Comparison of ENCODE assay signal across 9 cellular contexts in genomic region chr2:207676827-207677354, GRCh38. TPM values are rescaled to one million over a fixed set of nuclear protein-coding genes. Genes with fewer than 3 reads are reported as not detected.
A peak's percentile ranks its signal among the peaks of the same experiment; 100 is the strongest.
DNase-seq lines count a peak whose midpoint lies in the region; ATAC-seq and TF ChIP-seq lines count a peak whose summit lies in the region.
"Had no signal": no experiment of that assay in that cellular context is flagged by ENCODE, and none has a peak within 500 bp of the region (broad histone marks: within the 10 kb centered on the region; RNA-seq: fewer than 3 reads in every experiment).

No MANE protein-coding gene starts in this region.

- in situ Hi-C loops in gastrocnemius medialis (cut with MboI; ENCODE audit: low sequenced_read_pairs in 4 of 4), result no loop called here

- no peaks in the 10 kb centered on the region for H3K36me3 ChIP-seq in gastrocnemius medialis

- no peak overlapping the region for H3K4me3 ChIP-seq in epithelial cell of proximal tubule (ENCODE audit: low read depth, low read length)
- H3K4me3 ChIP-seq in gastrocnemius medialis, result no peak overlapping the region

- no peak for TF ChIP-seq POLR2A in gastrocnemius medialis (IDR thresholded peaks at IDR 0.05)

- H3K27ac ChIP-seq in gastrocnemius medialis, result peak overlapping the region in 2 of 4 donors; percentile 28 to 37

- H3K27me3 ChIP-seq in gastrocnemius medialis, result peaks cover 0 to 6% (median 0%) of the 10 kb centered on the region in 3 donors

- no peaks in the 10 kb centered on the region for H3K4me1 ChIP-seq in gastrocnemius medialis

- DNase-seq in MV-4-11 (lab: John Stamatoyannopoulos, UW), result peak; percentile 36
- DNase-seq in epithelial cell of proximal tubule (ENCODE audit: low read depth), result peak; percentile 76
- no peak for DNase-seq in gastrocnemius medialis
- no peak for DNase-seq in effector CD8-positive, alpha-beta T cell (lab: John Stamatoyannopoulos, UW)
- DNase-seq in DMS53 treated with DMSO at 0.1 percent for 48 hours (lab: John Stamatoyannopoulos, UW; ENCODE audit: unreplicated experiment), result no peak
- no peak for DNase-seq in 8988T
- DNase-seq: NCI-H2227 treated with DMSO at 0.1 percent for 48 hours had no signal

- no peak for TF ChIP-seq CTCF in epithelial cell of proximal tubule (conservative IDR thresholded peaks at IDR 0.05; ENCODE audit: low read depth, low read length)
- no peak for TF ChIP-seq CTCF in gastrocnemius medialis (IDR thresholded peaks at IDR 0.05 in 4 of 5, conservative IDR thresholded peaks at IDR 0.05 in 1 of 5)

- H3K9me3 ChIP-seq in gastrocnemius medialis, result no peaks in the 10 kb centered on the region

- intact Hi-C loops in gastrocnemius medialis (cut with DNase I; ENCODE audit: low total_unique reads), result no loop called here

- ATAC-seq in GM18861 (IDR thresholded peaks at IDR 0.05; ENCODE audit: unreplicated experiment) (peak; percentile 74), gastrocnemius medialis (peak; percentile 33 to 39), GM19467 (IDR thresholded peaks at IDR 0.05; ENCODE audit: unreplicated experiment) (no peak)

RNA-seq across cellular contexts. Expression of gene CCNYL1, which starts 34.5 kb away (rescaled TPM):
- total RNA-seq in epithelial cell of proximal tubule (9.3 and 20.5 TPM in 2 replicates), gastrocnemius medialis (10 to 100 TPM in 1 of 4 donors, 1 to 10 TPM in 3; 3.3 to 10.1 (median 7.1) TPM)

RNA-seq across cellular contexts. Expression of gene METTL21A, which starts 51.7 kb away (rescaled TPM):
- total RNA-seq in epithelial cell of proximal tubule (43.6 and 48.0 TPM in 2 replicates), gastrocnemius medialis (10 to 100 TPM in 3 of 4 donors, 1 to 10 TPM in 1; 9.1 to 20.8 (median 13.9) TPM)

Comparison
In these comparisons a context has a peak if more than half of its experiments do, and no peak if none do; other contexts are left out.
1. DNase-seq: peak in MV-4-11 (single experiment) and epithelial cell of proximal tubule (single experiment); none in gastrocnemius medialis (0 of 2), effector CD8-positive, alpha-beta T cell (single experiment), DMS53 treated with DMSO at 0.1 percent for 48 hours (single experiment) and 8988T (single experiment).